In the genomic region with DNA sequence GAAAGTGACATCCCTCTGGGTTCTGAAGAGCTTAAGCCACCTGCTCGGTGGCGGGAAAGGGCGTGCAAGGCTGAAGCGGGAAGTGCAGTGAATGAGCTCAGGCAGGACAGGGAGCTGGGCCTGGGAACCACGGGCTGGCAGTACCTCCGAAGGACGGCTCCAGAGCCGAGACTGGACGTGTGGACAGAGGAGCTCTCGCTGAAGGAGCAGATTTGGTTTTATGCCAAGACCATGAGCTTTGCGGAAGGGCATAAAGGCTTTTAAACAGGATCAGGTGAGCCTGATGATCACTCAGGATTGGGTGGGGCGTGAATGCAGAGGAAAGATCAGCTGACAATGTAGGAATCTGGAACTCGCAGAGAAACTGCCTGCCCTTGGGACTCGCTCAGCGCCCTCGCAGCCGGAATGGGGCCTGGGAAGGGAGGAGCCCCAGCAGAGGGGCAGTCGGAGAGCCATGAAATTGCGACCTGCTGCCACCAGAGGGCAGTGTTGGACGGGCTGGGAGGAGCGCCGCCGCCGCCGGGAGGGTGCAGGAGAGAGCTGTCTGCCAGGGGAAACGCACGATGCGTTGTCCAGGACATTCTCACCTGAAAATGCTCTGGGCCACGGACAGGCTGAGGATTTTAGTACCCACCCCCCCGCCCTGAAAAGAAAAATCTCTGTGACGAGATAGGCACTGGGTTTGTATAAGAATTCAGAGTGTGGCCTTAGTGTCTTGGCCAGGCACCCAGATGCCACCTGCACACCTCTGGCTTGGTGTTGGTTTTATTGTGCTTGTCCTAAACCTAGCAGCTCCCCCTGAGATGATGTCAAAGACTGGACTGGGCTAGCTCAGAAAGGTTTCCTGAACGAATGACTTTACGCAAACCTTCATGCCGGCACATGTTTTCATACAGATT, we compare ENCODE assay signal across 8 cellular contexts.
A peak's percentile ranks its signal among the peaks of the same experiment; 100 is the strongest.
DNase-seq lines count a peak whose midpoint lies in the region; ATAC-seq, FAIRE-seq and TF ChIP-seq lines count a peak whose summit lies in the region.

No MANE protein-coding gene starts in this region.

- no peak for TF ChIP-seq POLR2A in HepG2 (IDR thresholded peaks at IDR 0.05; ENCODE audit: insufficient read depth in 1 of 2, low read depth in 2 of 2, low read length in 2 of 2)

- H3K9me3 ChIP-seq in HepG2 (ENCODE audit: low read length), result no peaks in the 10 kb centered on the region

- intact Hi-C loops in HepG2 (cut with micrococcal nuclease; ENCODE audit: unreplicated experiment), result loop anchor here (5.0 kb wide), 1 partner anchor 333 kb away; no protein-coding TSS in a partner anchor

- peak; percentile 83 for ATAC-seq in GM18502 (IDR thresholded peaks at IDR 0.05; ENCODE audit: poor library complexity, unreplicated experiment)
- peak; percentile 98 for ATAC-seq in HG02870 (IDR thresholded peaks at IDR 0.05; ENCODE audit: unreplicated experiment)
- peak; percentile 94 for ATAC-seq in HepG2

- CTCF ChIA-PET in HepG2 (lab: Yijun Ruan, JAX; ENCODE audit: low intra/inter-chr PET ratio, low total read pairs), result interaction anchor here (1.1 kb wide), 1 partner anchor 333 kb away, joined by 6 read pairs; no protein-coding TSS in a partner anchor

- H3K9ac ChIP-seq in HepG2 (ENCODE audit: insufficient read depth, low read depth, low read length), result no peak overlapping the region

- POLR2A ChIA-PET in HepG2 (lab: Yijun Ruan, JAX), result no interaction called here

- no peaks in the 10 kb centered on the region for H3K79me2 ChIP-seq in HepG2 (ENCODE audit: insufficient read depth, low read length)

- 48% methylated on average over 16 of the region's 34 CpGs for WGBS in HepG2 (ENCODE audit: low lambda C conversion rate)

- H3K27ac ChIP-seq in cingulate gyrus (ENCODE audit: low read depth, low read length) (peak overlapping the region; percentile 42), HepG2 (ENCODE audit: extremely low read length, insufficient read depth, low read length) (no peak overlapping the region)

- DNase-seq in ACHN (peak; percentile 65), NCI-H1417 (lab: John Stamatoyannopoulos, UW) (peak; percentile 54 to 93 (median 83)), HepG2 (ENCODE audit: low spot score) (peak; percentile 52)
- peak; percentile 9 for DNase-seq in activated CD4-positive, CD25-positive, alpha-beta regulatory T cell treated with anti-CD3 and anti-CD28 coated beads, Interleukin-2, amount 50 U/mL, for 16 hours (ENCODE audit: low read depth, low spot score)
- DNase-seq in stimulated activated CD4-positive, alpha-beta T cell treated with anti-CD3 and anti-CD28 coated beads, Interleukin-4, amount 100 ng/mL, for 4 hours, result peak; percentile 33 to 53

- no peaks in the 10 kb centered on the region for H4K20me1 ChIP-seq in HepG2 (ENCODE audit: insufficient read depth, low read length)

- FAIRE-seq in HepG2 (lab: Jason Lieb, UNC), result peak; percentile 12

- BruUV-seq in HepG2 (replicated peaks; lab: Mats Ljungman, UMichigan), result no TSS peak

- peaks cover 0 to 25% of the 10 kb centered on the region in 2 experiments; a peak in 1 of 5 replicates for H3K27me3 ChIP-seq in HepG2 (ENCODE audit: control insufficient read depth in 1 of 2, insufficient read depth in 2 of 2, low read length in 2 of 2)

- no peak overlapping the region for H3K4me2 ChIP-seq in HepG2 (ENCODE audit: low read depth, low read length)

- H3K4me1 ChIP-seq in HepG2 (ENCODE audit: insufficient read depth, low read length), result no peaks in the 10 kb centered on the region

- TF ChIP-seq CTCF in HepG2 (CRISPR knock-in tag; IDR thresholded peaks at IDR 0.05), result peak; percentile 89

- no peak overlapping the region for H2AFZ ChIP-seq in HepG2 (ENCODE audit: low read length)

- in situ Hi-C loops in ACHN (cut with HindIII; ENCODE audit: low pct_ligation_motif_present, low pct_unique_long_range_greater_than_20kb, low sequenced_read_pairs) (no loop called here), HepG2 (cut with HindIII; ENCODE audit: extremely low pct_ligation_motif_present, low pct_unique_long_range_greater_than_20kb) (loop anchor here (25.0 kb wide), 1 partner anchor 1368 kb away; no protein-coding TSS in a partner anchor)

- no peak for TF ChIP-seq EP300 in HepG2 (IDR thresholded peaks at IDR 0.05; ENCODE audit: low read depth in 2 of 2, low read length in 2 of 2)
- no peak for TF ChIP-seq EP300 in HepG2 (CRISPR knock-in tag; IDR thresholded peaks at IDR 0.05; ENCODE audit: borderline replicate concordance)

- peak; percentile 48 for TF ChIP-seq RAD21 in HepG2 (CRISPR knock-in tag; IDR thresholded peaks at IDR 0.05)

- H3K4me3 ChIP-seq in HepG2 (replicated peaks in 1 of 3; ENCODE audit: insufficient read depth in 1 of 3, low read depth in 2 of 3, low read length in 3 of 3), result no peak overlapping the region

- no peaks in the 10 kb centered on the region for H3K36me3 ChIP-seq in HepG2 (replicated peaks in 1 of 2; ENCODE audit: control insufficient read depth in 1 of 2, insufficient read depth in 2 of 2, low read length in 2 of 2)

TF ChIP-seq in HepG2, 621 proteins besides CTCF, POLR2A, EP300 and RAD21 (continues in another document):
- TF ChIP-seq DNMT1 (CRISPR knock-in tag; IDR thresholded peaks at IDR 0.05) (no peak), ZNF101 (CRISPR knock-in tag; IDR thresholded peaks at IDR 0.05; ENCODE audit: borderline replicate concordance, low read depth) (no peak), ZBTB8A (CRISPR knock-in tag; IDR thresholded peaks at IDR 0.05; ENCODE audit: borderline replicate concordance, low read depth) (no peak), ZBTB38 (CRISPR knock-in tag; IDR thresholded peaks at IDR 0.05) (no peak), GABPB1 (CRISPR knock-in tag; IDR thresholded peaks at IDR 0.05) (peak; percentile 51), HMG20B (CRISPR knock-in tag; conservative IDR thresholded peaks at IDR 0.05) (no peak), ZNF790 (CRISPR knock-in tag; IDR thresholded peaks at IDR 0.05; ENCODE audit: borderline replicate concordance) (no peak), ZNF839 (CRISPR knock-in tag; IDR thresholded peaks at IDR 0.05; ENCODE audit: borderline replicate concordance) (no peak), ZNF629 (CRISPR knock-in tag; conservative IDR thresholded peaks at IDR 0.05) (no peak), HDAC2 (CRISPR knock-in tag; IDR thresholded peaks at IDR 0.05) (no peak), SP2 (CRISPR knock-in tag; IDR thresholded peaks at IDR 0.05) (no peak), ATF7 (IDR thresholded peaks at IDR 0.05) (no peak), ATF7 (CRISPR knock-in tag; IDR thresholded peaks at IDR 0.05) (no peak)
- TF ChIP-seq, protein P1, sequence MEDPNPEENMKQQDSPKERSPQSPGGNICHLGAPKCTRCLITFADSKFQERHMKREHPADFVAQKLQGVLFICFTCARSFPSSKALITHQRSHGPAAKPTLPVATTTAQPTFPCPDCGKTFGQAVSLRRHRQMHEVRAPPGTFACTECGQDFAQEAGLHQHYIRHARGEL (CRISPR knock-in tag; IDR thresholded peaks at IDR 0.05), result no peak
- TF ChIP-seq, protein P2, sequence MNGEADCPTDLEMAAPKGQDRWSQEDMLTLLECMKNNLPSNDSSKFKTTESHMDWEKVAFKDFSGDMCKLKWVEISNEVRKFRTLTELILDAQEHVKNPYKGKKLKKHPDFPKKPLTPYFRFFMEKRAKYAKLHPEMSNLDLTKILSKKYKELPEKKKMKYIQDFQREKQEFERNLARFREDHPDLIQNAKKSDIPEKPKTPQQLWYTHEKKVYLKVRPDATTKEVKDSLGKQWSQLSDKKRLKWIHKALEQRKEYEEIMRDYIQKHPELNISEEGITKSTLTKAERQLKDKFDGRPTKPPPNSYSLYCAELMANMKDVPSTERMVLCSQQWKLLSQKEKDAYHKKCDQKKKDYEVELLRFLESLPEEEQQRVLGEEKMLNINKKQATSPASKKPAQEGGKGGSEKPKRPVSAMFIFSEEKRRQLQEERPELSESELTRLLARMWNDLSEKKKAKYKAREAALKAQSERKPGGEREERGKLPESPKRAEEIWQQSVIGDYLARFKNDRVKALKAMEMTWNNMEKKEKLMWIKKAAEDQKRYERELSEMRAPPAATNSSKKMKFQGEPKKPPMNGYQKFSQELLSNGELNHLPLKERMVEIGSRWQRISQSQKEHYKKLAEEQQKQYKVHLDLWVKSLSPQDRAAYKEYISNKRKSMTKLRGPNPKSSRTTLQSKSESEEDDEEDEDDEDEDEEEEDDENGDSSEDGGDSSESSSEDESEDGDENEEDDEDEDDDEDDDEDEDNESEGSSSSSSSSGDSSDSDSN (CRISPR knock-in tag; IDR thresholded peaks at IDR 0.05), result no peak
- TF ChIP-seq, protein P3, sequence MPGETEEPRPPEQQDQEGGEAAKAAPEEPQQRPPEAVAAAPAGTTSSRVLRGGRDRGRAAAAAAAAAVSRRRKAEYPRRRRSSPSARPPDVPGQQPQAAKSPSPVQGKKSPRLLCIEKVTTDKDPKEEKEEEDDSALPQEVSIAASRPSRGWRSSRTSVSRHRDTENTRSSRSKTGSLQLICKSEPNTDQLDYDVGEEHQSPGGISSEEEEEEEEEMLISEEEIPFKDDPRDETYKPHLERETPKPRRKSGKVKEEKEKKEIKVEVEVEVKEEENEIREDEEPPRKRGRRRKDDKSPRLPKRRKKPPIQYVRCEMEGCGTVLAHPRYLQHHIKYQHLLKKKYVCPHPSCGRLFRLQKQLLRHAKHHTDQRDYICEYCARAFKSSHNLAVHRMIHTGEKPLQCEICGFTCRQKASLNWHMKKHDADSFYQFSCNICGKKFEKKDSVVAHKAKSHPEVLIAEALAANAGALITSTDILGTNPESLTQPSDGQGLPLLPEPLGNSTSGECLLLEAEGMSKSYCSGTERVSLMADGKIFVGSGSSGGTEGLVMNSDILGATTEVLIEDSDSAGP (CRISPR knock-in tag; IDR thresholded peaks at IDR 0.05; ENCODE audit: borderline replicate concordance), result peak; percentile 29; the same call in 1 of the 2 replicates

Comparison
In these comparisons a context has a peak if more than half of its experiments do, and no peak if none do; other contexts are left out.
1. DNase-seq: peak in every context shown above with its lines; median percentile 83 in NCI-H1417; 65 in ACHN; 52 in HepG2; 43 in stimulated activated CD4-positive, alpha-beta T cell treated with anti-CD3 and anti-CD28 coated beads, Interleukin-4, amount 100 ng/mL, for 4 hours; 9 in activated CD4-positive, CD25-positive, alpha-beta regulatory T cell treated with anti-CD3 and anti-CD28 coated beads, Interleukin-2, amount 50 U/mL, for 16 hours.